In genomic region chr5:36392818-36393217, GRCh38 we compare ENCODE assay signal across 18 cellular contexts.
DNase-seq lines count a peak whose midpoint lies in the region; ATAC-seq, FAIRE-seq and TF ChIP-seq lines count a peak whose summit lies in the region.
"Had no signal": no experiment of that assay in that cellular context is flagged by ENCODE, and none has a peak within 500 bp of the region (broad histone marks: within the 10 kb centered on the region; RNA-seq: fewer than 3 reads in every experiment).

No MANE protein-coding gene starts in this region.

- H3K9me3 ChIP-seq in MG63 (no peaks in the 10 kb centered on the region), esophagus muscularis mucosa (no peaks in the 10 kb centered on the region)
- H3K9me3 ChIP-seq: upper lobe of right lung had no signal

- H3K27ac ChIP-seq in esophagus muscularis mucosa (replicated peaks in 1 of 4): peak overlapping the region in 3 of 4 donors; percentile 27 to 49 (median 31)
- H3K27ac ChIP-seq: cardiac muscle cell, HL-60 had no signal

- ATAC-seq in GM18502 (IDR thresholded peaks at IDR 0.05; ENCODE audit: poor library complexity, unreplicated experiment): no peak
- ATAC-seq: upper lobe of right lung had no signal

- FAIRE-seq in H54 (lab: Jason Lieb, UNC): no peak
- FAIRE-seq: endothelial cell of umbilical vein had no signal

- H3K27me3 ChIP-seq in MG63 (no peaks in the 10 kb centered on the region), esophagus muscularis mucosa (no peaks in the 10 kb centered on the region)
- H3K27me3 ChIP-seq: cardiac muscle cell, upper lobe of right lung had no signal

- peak; percentile 68 for DNase-seq in AG20443 (ENCODE audit: low spot score)
- DNase-seq in MG63: peak; percentile 58
- DNase-seq in esophagus muscularis mucosa (ENCODE audit: extremely low spot score): no peak
- DNase-seq in renal cortical epithelial cell (ENCODE audit: low read depth): peak; percentile 67
- DNase-seq in erythroblast (lab: John Stamatoyannopoulos, UW): no peak
- no peak for DNase-seq in H54 (ENCODE audit: insufficient read length, low spot score)
- DNase-seq in RKO (ENCODE audit: low spot score): no peak
- DNase-seq: activated CD4-positive, alpha-beta T cell treated with anti-CD3 and anti-CD28 coated beads, Interleukin-2, amount 50 U/mL, for 4 hours; activated effector memory CD4-positive, alpha-beta T cell treated with Interleukin-2 at 50 U/mL for 16 hours; AML-193; nucleus accumbens; OCI-M1; stimulated activated CD4-positive, alpha-beta T cell treated with anti-CD3 and anti-CD28 coated beads, Interleukin-12 subunit alpha, Interleukin-12 subunit beta, amount 100 ng/mL, for 4 hours; upper lobe of right lung had no signal

- TF ChIP-seq POLR2A in esophagus muscularis mucosa (IDR thresholded peaks at IDR 0.05; ENCODE audit: low read depth) (no peak), erythroblast (IDR thresholded peaks at IDR 0.05; ENCODE audit: low read length) (no peak), H54 (IDR thresholded peaks at IDR 0.05; ENCODE audit: low read depth, low read length) (no peak)

- H3K4me1 ChIP-seq in esophagus muscularis mucosa: peaks cover 0 to 24% (median 21%) of the 10 kb centered on the region in 4 donors

- intact Hi-C loops in esophagus muscularis mucosa (cut with DNase I): no loop called here

- TF ChIP-seq CTCF in esophagus muscularis mucosa (IDR thresholded peaks at IDR 0.05): no peak

- no peak overlapping the region for H3K4me3 ChIP-seq in MG63
- no peak overlapping the region for H3K4me3 ChIP-seq in esophagus muscularis mucosa
- H3K4me3 ChIP-seq: cardiac muscle cell, upper lobe of right lung had no signal

- TF ChIP-seq EP300 in esophagus muscularis mucosa (IDR thresholded peaks at IDR 0.05): no peak

- H3K36me3 ChIP-seq in MG63 (no peaks in the 10 kb centered on the region), esophagus muscularis mucosa (no peaks in the 10 kb centered on the region)
- H3K36me3 ChIP-seq: cardiac muscle cell, upper lobe of right lung had no signal

Comparison
In these comparisons a context has a peak if more than half of its experiments do, and no peak if none do; other contexts are left out.
1. DNase-seq: peak in AG20443 (single experiment), MG63 (single experiment) and renal cortical epithelial cell (single experiment); none in esophagus muscularis mucosa (single experiment), erythroblast (0 of 2), H54 (single experiment) and RKO (single experiment).